ENCODE assay signal across 8 cellular contexts in the genomic region with DNA sequence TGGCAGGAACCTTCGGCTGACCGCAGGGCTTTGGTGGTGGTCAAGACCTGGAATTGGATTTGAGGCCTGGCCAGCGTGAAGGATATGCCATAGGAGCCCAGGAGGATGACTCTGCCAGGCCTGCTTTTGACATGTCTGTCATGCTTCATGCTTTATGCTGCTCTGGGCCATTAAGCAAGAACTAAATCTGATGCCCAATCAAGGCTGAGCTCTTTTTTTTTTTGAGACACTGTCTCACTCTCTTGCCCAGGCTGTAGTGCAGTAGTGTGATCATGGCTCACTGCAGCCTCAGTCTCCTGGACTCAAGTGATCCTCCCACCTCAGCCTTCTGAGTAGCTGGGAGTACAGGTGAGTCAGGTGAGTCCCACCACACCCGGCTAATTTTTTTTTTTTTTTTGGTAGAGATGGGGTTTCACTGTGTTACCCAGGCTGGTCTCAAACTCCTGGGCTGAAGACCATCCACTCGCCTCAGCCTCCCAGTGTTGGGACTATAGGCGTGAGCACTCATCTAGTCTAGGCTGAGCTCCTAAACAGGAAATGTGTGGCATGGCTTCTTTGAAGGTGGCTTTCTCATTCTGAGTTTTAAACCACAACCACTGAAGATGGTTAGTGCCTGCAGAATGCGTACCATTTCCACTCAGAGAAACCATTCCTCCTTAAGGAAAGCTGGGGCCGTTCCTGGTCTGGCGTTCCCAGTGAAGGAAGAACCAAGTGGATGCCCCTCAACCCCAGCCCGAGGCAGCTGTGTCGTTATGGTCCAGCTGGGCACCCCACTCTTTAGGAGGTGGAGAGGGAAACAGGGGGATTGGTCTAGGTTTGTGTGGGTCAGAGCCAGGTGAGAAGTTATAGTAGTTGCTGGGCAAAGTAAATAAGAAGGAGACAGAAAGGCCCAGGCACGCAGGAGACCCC. TPM values are rescaled to one million over a fixed set of nuclear protein-coding genes. Genes with fewer than 3 reads are reported as not detected.
A peak's percentile ranks its signal among the peaks of the same experiment; 100 is the strongest.
DNase-seq lines count a peak whose midpoint lies in the region; ATAC-seq lines count a peak whose summit lies in the region.

No MANE protein-coding gene starts in this region.

- no peaks in the 10 kb centered on the region for H3K27me3 ChIP-seq in subcutaneous abdominal adipose tissue (ENCODE audit: control insufficient read depth in 5 of 5, insufficient read depth in 4 of 5, low read length in 5 of 5)

- DNase-seq in activated CD4-positive, alpha-beta memory T cell treated with anti-CD3 and anti-CD28 coated beads for 36 hours: peak; percentile 77
- DNase-seq in immature natural killer cell: peak; percentile 72 to 75 (median 74)
- DNase-seq in NCI-H526 treated with DMSO at 0.1 percent for 48 hours (lab: John Stamatoyannopoulos, UW): no peak
- no peak for DNase-seq in nucleus accumbens (lab: John Stamatoyannopoulos, UW)
- no peak for DNase-seq in DMS153 treated with DMSO at 0.1 percent for 48 hours (lab: John Stamatoyannopoulos, UW; ENCODE audit: unreplicated experiment)

- H3K4me1 Mint-ChIP-seq in activated CD4-positive, alpha-beta memory T cell treated with anti-CD3 and anti-CD28 coated beads for 36 hours (ENCODE audit: low read depth): peaks cover 72% of the 10 kb centered on the region
- peaks cover 82 to 83% of the 10 kb centered on the region in 2 donors for H3K4me1 Mint-ChIP-seq in immature natural killer cell

- H3K4me1 ChIP-seq in subcutaneous abdominal adipose tissue (ENCODE audit: control insufficient read depth in 5 of 5, insufficient read depth in 5 of 5, low read length in 5 of 5): peaks cover 0 to 23% (median 17%) of the 10 kb centered on the region in 5 donors

- peaks cover 4% of the 10 kb centered on the region for H3K9me3 Mint-ChIP-seq in activated CD4-positive, alpha-beta memory T cell treated with anti-CD3 and anti-CD28 coated beads for 36 hours
- H3K9me3 Mint-ChIP-seq in immature natural killer cell: no peaks in the 10 kb centered on the region

- H3K9me3 ChIP-seq in subcutaneous abdominal adipose tissue (ENCODE audit: control insufficient read depth in 5 of 5, low read length in 5 of 5): no peaks in the 10 kb centered on the region

- no peaks in the 10 kb centered on the region for H3K36me3 ChIP-seq in subcutaneous abdominal adipose tissue (ENCODE audit: control insufficient read depth in 5 of 5, insufficient read depth in 5 of 5, low read length in 5 of 5)

- intact Hi-C loops in activated CD4-positive, alpha-beta memory T cell treated with anti-CD3 and anti-CD28 coated beads for 36 hours (cut with micrococcal nuclease): loop anchor here (2.0 kb wide), 2 partner anchors 17 to 73 kb away; no protein-coding TSS in a partner anchor

- H3K27ac ChIP-seq in subcutaneous abdominal adipose tissue (ENCODE audit: low read depth, low read length): peak overlapping the region; percentile 53

- peaks cover 23% of the 10 kb centered on the region for H3K36me3 Mint-ChIP-seq in activated CD4-positive, alpha-beta memory T cell treated with anti-CD3 and anti-CD28 coated beads for 36 hours
- no peaks in the 10 kb centered on the region for H3K36me3 Mint-ChIP-seq in immature natural killer cell

- peaks cover 4% of the 10 kb centered on the region for H3K27me3 Mint-ChIP-seq in activated CD4-positive, alpha-beta memory T cell treated with anti-CD3 and anti-CD28 coated beads for 36 hours
- peaks cover 14 to 25% (median 15%) of the 10 kb centered on the region in 3 donors for H3K27me3 Mint-ChIP-seq in immature natural killer cell (ENCODE audit: low read depth in 3 of 3)

- H3K4me3 Mint-ChIP-seq in activated CD4-positive, alpha-beta memory T cell treated with anti-CD3 and anti-CD28 coated beads for 36 hours: peak overlapping the region; percentile 62
- H3K4me3 Mint-ChIP-seq in immature natural killer cell: peak overlapping the region; percentile 61 to 82 (median 76)

- POLR2A ChIA-PET in activated CD4-positive, alpha-beta memory T cell treated with anti-CD3 and anti-CD28 coated beads for 36 hours (lab: Charles Lee): interaction anchor here (0.6 to 7.1 kb wide), 16 partner anchors 14 to 938 kb away, joined by 3 to 148 read pairs (median 5); a partner anchor contains a TSS

- no peak overlapping the region for H3K4me3 ChIP-seq in subcutaneous abdominal adipose tissue (ENCODE audit: low read depth in 1 of 5, low read length in 5 of 5)

- no peak overlapping the region for H3K9ac ChIP-seq in subcutaneous abdominal adipose tissue (ENCODE audit: low read length in 5 of 5)

- ATAC-seq in HG02678 (IDR thresholded peaks at IDR 0.05; ENCODE audit: unreplicated experiment) (peak; percentile 35), HG03039 (IDR thresholded peaks at IDR 0.05; ENCODE audit: unreplicated experiment) (no peak)

- CTCF ChIA-PET in activated CD4-positive, alpha-beta memory T cell treated with anti-CD3 and anti-CD28 coated beads for 36 hours (lab: Charles Lee): interaction anchor here (0.6 to 4.7 kb wide), 9 partner anchors 13 to 398 kb away, joined by 3 to 34 read pairs (median 7); a partner anchor contains a TSS

- peak overlapping the region; percentile 97 for H3K27ac Mint-ChIP-seq in activated CD4-positive, alpha-beta memory T cell treated with anti-CD3 and anti-CD28 coated beads for 36 hours
- peak overlapping the region; percentile 96 to 99 (median 98) for H3K27ac Mint-ChIP-seq in immature natural killer cell

RNA-seq across cellular contexts. Expression of a gene that starts 34.2 kb away (rescaled TPM):
- 100 to 1,000 TPM; 208 to 210 TPM for total RNA-seq in activated CD4-positive, alpha-beta memory T cell treated with anti-CD3 and anti-CD28 coated beads for 36 hours
- 100 to 1,000 TPM; 280 to 387 (median 352) TPM for polyA plus RNA-seq in immature natural killer cell

Comparison
In these comparisons a context has a peak if more than half of its experiments do, and no peak if none do; other contexts are left out.
1. DNase-seq: peak in activated CD4-positive, alpha-beta memory T cell treated with anti-CD3 and anti-CD28 coated beads for 36 hours (single experiment) and immature natural killer cell (3 of 3); none in NCI-H526 treated with DMSO at 0.1 percent for 48 hours (single experiment), nucleus accumbens (0 of 56) and DMS153 treated with DMSO at 0.1 percent for 48 hours (single experiment).